Comparison of ENCODE assay signal across 1 cellular context in genomic region chr17:6986676-6987075, GRCh38.
TF ChIP-seq lines count a peak whose summit lies in the region.

No MANE protein-coding gene starts in this region.

TF ChIP-seq in endothelial cell of umbilical vein, 7 proteins besides CTCF, POLR2A, EP300 and RAD21 (continued from another document):
- no peak for TF ChIP-seq MYC (IDR thresholded peaks at IDR 0.05; ENCODE audit: low read depth, low read length)
- TF ChIP-seq POLR2AphosphoS5 (IDR thresholded peaks at IDR 0.05; ENCODE audit: insufficient read depth, low read depth, low read length): no peak
- TF ChIP-seq JUN (IDR thresholded peaks at IDR 0.05; ENCODE audit: borderline replicate concordance, insufficient read depth, insufficient read length, low read depth): no peak
